18 cellular contexts compared by ENCODE assay signal in genomic region chr7:36348256-36348655, GRCh38. TPM values are rescaled to one million over a fixed set of nuclear protein-coding genes. Genes with fewer than 3 reads are reported as not detected.
DNase-seq lines count a peak whose midpoint lies in the region; ATAC-seq and TF ChIP-seq lines count a peak whose summit lies in the region.
"Had no signal": no experiment of that assay in that cellular context is flagged by ENCODE, and none has a peak within 500 bp of the region (broad histone marks: within the 10 kb centered on the region; RNA-seq: fewer than 3 reads in every experiment).

No MANE protein-coding gene starts in this region.

- ATAC-seq in GM21515 (IDR thresholded peaks at IDR 0.05; ENCODE audit: unreplicated experiment) = no peak
- ATAC-seq: Panc1, WTC11 had no signal

- intact Hi-C loops in Calu3 (cut with micrococcal nuclease; ENCODE audit: unreplicated experiment) = no loop called here

- H3K27ac ChIP-seq in brain microvascular endothelial cell (no peak overlapping the region), right atrium auricular region (no peak overlapping the region)
- H3K27ac ChIP-seq: neural progenitor cell had no signal

- no peak overlapping the region for H3K27ac Mint-ChIP-seq in Calu3 (ENCODE audit: unreplicated experiment)
- H3K27ac Mint-ChIP-seq: activated T-helper 2 cell treated with anti-CD3 and anti-CD28 coated beads, Interferon-gamma antibody, Interleukin-2, Interleukin-4, amounts not matched to agents 10 μg/mL and 5 μg/mL and 100 μg/mL, durations not matched to agents 14 hours and 24 hours and 36 hours; WTC11 had no signal

- CTCF ChIA-PET in Calu3 (lab: Charles Lee) = no interaction called here

- no peak overlapping the region for H3K4me3 ChIP-seq in HFF-Myc (replicated peaks; ENCODE audit: low read depth, low read length)
- H3K4me3 ChIP-seq in brain microvascular endothelial cell (ENCODE audit: low read depth, low read length) = no peak overlapping the region
- no peak overlapping the region for H3K4me3 ChIP-seq in right atrium auricular region
- H3K4me3 ChIP-seq: adrenal gland, neural progenitor cell had no signal

- H3K36me3 Mint-ChIP-seq in Calu3 (ENCODE audit: insufficient read depth, unreplicated experiment) = no peaks in the 10 kb centered on the region
- H3K36me3 Mint-ChIP-seq: WTC11 had no signal

- in situ Hi-C loops in brain microvascular endothelial cell (cut with HindIII; ENCODE audit: low pct_ligation_motif_present, low sequenced_read_pairs) = no loop called here

- no peaks in the 10 kb centered on the region for H3K9me3 ChIP-seq in right atrium auricular region
- H3K9me3 ChIP-seq: adrenal gland had no signal

- TF ChIP-seq CTCF in HFF-Myc (IDR thresholded peaks at IDR 0.05; ENCODE audit: low read depth, low read length, missing control alignments) = no peak
- TF ChIP-seq CTCF in brain microvascular endothelial cell (IDR thresholded peaks at IDR 0.05; ENCODE audit: low read depth, low read length, missing control alignments) = no peak
- TF ChIP-seq CTCF in right atrium auricular region (IDR thresholded peaks at IDR 0.05) = no peak
- no peak for TF ChIP-seq CTCF in Calu3 (IDR thresholded peaks at IDR 0.05; ENCODE audit: unreplicated experiment)

- no peaks in the 10 kb centered on the region for H3K27me3 Mint-ChIP-seq in Calu3 (ENCODE audit: unreplicated experiment)

- H3K4me1 ChIP-seq in right atrium auricular region = no peaks in the 10 kb centered on the region
- H3K4me1 ChIP-seq: neural progenitor cell had no signal

- DNase-seq in AG08395 (ENCODE audit: low spot score) (peak; percentile 11), HFF-Myc (ENCODE audit: extremely low read depth, low read depth) (peak; percentile 36), brain microvascular endothelial cell (peak; percentile 65), hepatic stellate cell (ENCODE audit: low spot score) (peak; percentile 50), cerebellum (ENCODE audit: low spot score) (no peak), right atrium auricular region (ENCODE audit: low spot score) (no peak), Calu3 (no peak)
- DNase-seq: adrenal gland, COR-L47, kidney, NCI-H2107, NCI-H526 treated with DMSO at 0.1 percent for 48 hours, retina had no signal

- peaks cover 13% of the 10 kb centered on the region for H3K4me1 Mint-ChIP-seq in Calu3 (ENCODE audit: low read depth, unreplicated experiment)
- H3K4me1 Mint-ChIP-seq: neural progenitor cell had no signal

- H3K27me3 ChIP-seq in brain microvascular endothelial cell (replicated peaks) = no peaks in the 10 kb centered on the region
- no peaks in the 10 kb centered on the region for H3K27me3 ChIP-seq in right atrium auricular region
- H3K27me3 ChIP-seq: adrenal gland, neural progenitor cell had no signal

- H3K9me3 Mint-ChIP-seq in Calu3 (ENCODE audit: low read depth, unreplicated experiment) = no peaks in the 10 kb centered on the region
- H3K9me3 Mint-ChIP-seq: activated T-helper 2 cell treated with anti-CD3 and anti-CD28 coated beads, Interferon-gamma antibody, Interleukin-2, Interleukin-4, amounts not matched to agents 10 μg/mL and 5 μg/mL and 100 μg/mL, durations not matched to agents 14 hours and 24 hours and 36 hours had no signal

- no TSS peak for BruUV-seq in Calu3 (replicated peaks; lab: Mats Ljungman, UMichigan)

- no peaks in the 10 kb centered on the region for H3K36me3 ChIP-seq in brain microvascular endothelial cell (replicated peaks)
- no peaks in the 10 kb centered on the region for H3K36me3 ChIP-seq in right atrium auricular region
- H3K36me3 ChIP-seq: adrenal gland, neural progenitor cell had no signal

- H3K4me3 Mint-ChIP-seq in Calu3 (ENCODE audit: low read depth, unreplicated experiment) = no peak overlapping the region
- H3K4me3 Mint-ChIP-seq: neural progenitor cell, WTC11 had no signal

RNA-seq across cellular contexts. Expression of gene ANLN, which starts 41.4 kb away (rescaled TPM):
- total RNA-seq in cerebellum = 9.8 TPM
- total RNA-seq in right atrium auricular region = 1 to 10 TPM; 2.4 to 9.0 TPM
- total RNA-seq in Calu3 (2022) = 207 and 274 TPM in 2 replicates

Comparison
In these comparisons a context has a peak if more than half of its experiments do, and no peak if none do; other contexts are left out.
1. DNase-seq: peak in AG08395 (single experiment), HFF-Myc (single experiment), brain microvascular endothelial cell (single experiment) and hepatic stellate cell (single experiment); none in cerebellum (single experiment), right atrium auricular region (single experiment) and Calu3 (single experiment).
2. RNA of gene ANLN, which starts 41.4 kb away (total RNA-seq): 207 to 274 TPM in Calu3; 9.8 TPM in cerebellum (single experiment) and 2.4 to 9.0 TPM in right atrium auricular region; every median in the first group is over 10 times any median in the second.